In genomic region chr7:63009771-63010170, GRCh38 we compare ENCODE assay signal across 6 cellular contexts.
"Had no signal": no experiment of that assay in that cellular context is flagged by ENCODE, and none has a peak within 500 bp of the region (broad histone marks: within the 10 kb centered on the region; RNA-seq: fewer than 3 reads in every experiment).

No MANE protein-coding gene starts in this region.

- H3K36me3 Mint-ChIP-seq: IgD-negative memory B cell had no signal

- H3K4me3 ChIP-seq: K562 had no signal

- H3K27ac Mint-ChIP-seq: IgD-negative memory B cell had no signal

- FAIRE-seq: HepG2, HTR-8/SVneo, K562 had no signal

- H3K4me3 Mint-ChIP-seq: IgD-negative memory B cell had no signal

- ATAC-seq: HepG2, K562 had no signal

- DNase-seq: IMR-90, KBM-7 had no signal

- H3K27me3 Mint-ChIP-seq: IgD-negative memory B cell had no signal
